1 cellular context compared by ENCODE assay signal in the genomic region with DNA sequence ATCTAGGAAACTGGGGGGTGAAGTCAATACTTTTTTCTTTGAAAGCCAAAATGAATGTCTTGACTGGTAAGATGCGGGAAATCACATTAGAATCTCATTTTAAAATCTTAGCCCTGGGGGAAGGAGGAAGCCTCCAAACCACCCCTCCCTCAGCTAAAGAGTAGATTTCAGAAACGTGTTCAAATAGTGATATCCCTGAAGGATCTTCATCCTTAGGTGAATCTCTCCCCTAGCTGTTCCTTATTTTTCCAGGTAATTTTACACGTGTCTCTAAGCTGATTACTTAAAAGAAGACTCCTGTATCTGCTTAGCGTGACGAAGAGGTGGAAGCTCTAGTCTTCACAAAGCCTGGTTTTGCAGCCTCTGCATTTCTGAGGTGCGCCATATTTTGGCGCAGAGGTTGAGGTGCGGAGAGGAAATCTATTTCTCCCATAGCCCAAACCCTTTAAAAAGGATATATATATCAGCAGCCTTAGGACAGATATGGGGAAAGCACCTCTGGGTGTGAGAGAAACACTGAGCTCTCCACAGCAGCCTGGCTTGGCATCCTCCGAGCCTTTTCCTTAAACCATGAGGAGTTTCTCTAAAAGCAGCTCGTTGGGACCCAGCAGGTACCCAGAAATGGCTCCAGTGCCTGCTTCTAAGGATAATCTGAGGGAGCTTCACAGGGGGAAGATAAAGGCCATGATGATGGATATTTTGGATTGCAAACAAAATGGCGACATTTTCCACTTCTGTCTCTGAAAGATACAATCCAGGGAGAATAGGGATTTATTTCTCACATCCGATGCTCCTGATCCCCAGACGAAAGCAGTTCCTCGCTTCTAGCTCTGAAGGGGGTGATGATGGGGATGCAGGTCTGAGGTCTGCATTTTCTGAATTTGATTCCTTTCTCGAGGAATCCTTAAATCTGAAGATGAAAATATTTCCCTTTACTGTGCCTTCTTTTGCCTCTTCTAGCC.
TF ChIP-seq lines count a peak whose summit lies in the region.

No MANE protein-coding gene starts in this region.

TF ChIP-seq in IMR-90, 13 proteins besides CTCF, POLR2A, EP300 and RAD21:
- peak; percentile 55; the same call in 1 of the 2 replicates for TF ChIP-seq MAFK (IDR thresholded peaks at IDR 0.05; ENCODE audit: low read depth, low read length)
- no peak for TF ChIP-seq BHLHE40 (IDR thresholded peaks at IDR 0.05; ENCODE audit: low read depth, low read length)
